In genomic region chr6:26217714-26218075, GRCh38 we compare ENCODE assay signal across 1 cellular context.
TF ChIP-seq lines count a peak whose summit lies in the region.

No MANE protein-coding gene starts in this region.

TF ChIP-seq in H1, 55 proteins besides CTCF, POLR2A, EP300 and RAD21 (continued from another document):
- TF ChIP-seq CHD7 (IDR thresholded peaks at IDR 0.05; ENCODE audit: insufficient replicate concordance, low read length): peak; percentile 54
